1 cellular context compared by ENCODE assay signal in genomic region chr7:100801833-100802568, GRCh38.
TF ChIP-seq lines count a peak whose summit lies in the region.

No MANE protein-coding gene starts in this region.

TF ChIP-seq in K562, 482 proteins besides CTCF, POLR2A, EP300 and RAD21 (continued from another document and continues in another):
- TF ChIP-seq CHAMP1 (IDR thresholded peaks at IDR 0.05) (no peak; the same call in 1 of the 2 replicates), ZFP1 (CRISPR knock-in tag; IDR thresholded peaks at IDR 0.05) (0 out of 2 replicates have a peak, but pooled peaks have one; percentile 11), MAX (CRISPR knock-in tag; IDR thresholded peaks at IDR 0.05) (peak; percentile 65), DMBX1 (CRISPR knock-in tag; IDR thresholded peaks at IDR 0.05; ENCODE audit: borderline replicate concordance) (peak; percentile 85), ZKSCAN8 (CRISPR knock-in tag; IDR thresholded peaks at IDR 0.05) (peak; percentile 67; the same call in 1 of the 2 replicates), XRCC3 (IDR thresholded peaks at IDR 0.05) (no peak), ARNT (IDR thresholded peaks at IDR 0.05) (peak in 1 of 2 experiments; percentile 83; a peak in 2 of 4 replicates), PHF21A (IDR thresholded peaks at IDR 0.05; ENCODE audit: borderline replicate concordance, low read depth) (no peak; the same call in 1 of the 2 replicates), TRIM24 (IDR thresholded peaks at IDR 0.05) (peak; percentile 91 to 95), JUND (IDR thresholded peaks at IDR 0.05; ENCODE audit: borderline replicate concordance, low read depth, low read length) (peak; percentile 98), JUND (tag; IDR thresholded peaks at IDR 0.05; ENCODE audit: borderline replicate concordance, low read depth, low read length) (peak; percentile 95; the same call in 2 of the 3 replicates), TBL1XR1 (IDR thresholded peaks at IDR 0.05; ENCODE audit: low read length in 2 of 2) (peak in 1 of 2 experiments; percentile 65; a peak in 3 of 4 replicates), SMARCE1 (IDR thresholded peaks at IDR 0.05) (peak; percentile 88), FOS (IDR thresholded peaks at IDR 0.05; ENCODE audit: extremely low read depth, insufficient read length) (peak; percentile 54), ZMIZ1 (IDR thresholded peaks at IDR 0.05; ENCODE audit: low read depth in 2 of 2, low read length in 2 of 2) (peak in 1 of 2 experiments; percentile 68; a peak in 2 of 4 replicates), TRIM28 (IDR thresholded peaks at IDR 0.05) (peak; percentile 76; the same call in 1 of the 2 replicates), NFIC (IDR thresholded peaks at IDR 0.05) (peak; percentile 92), MEF2D (tag; conservative IDR thresholded peaks at IDR 0.05; ENCODE audit: low read depth) (no peak), SOX6 (IDR thresholded peaks at IDR 0.05) (peak; percentile 88), GABPA (tag; conservative IDR thresholded peaks at IDR 0.05; ENCODE audit: low read depth) (no peak), LCOR (CRISPR knock-in tag; IDR thresholded peaks at IDR 0.05) (peak; percentile 88), TEAD4 (IDR thresholded peaks at IDR 0.05; ENCODE audit: low read length) (peak; percentile 89), TEAD4 (CRISPR knock-in tag; IDR thresholded peaks at IDR 0.05; ENCODE audit: borderline replicate concordance) (no peak), GTF2E2 (tag; IDR thresholded peaks at IDR 0.05) (peak; percentile 68; the same call in 1 of the 2 replicates), ZNF583 (CRISPR knock-in tag; IDR thresholded peaks at IDR 0.05) (peak; percentile 82; the same call in 1 of the 2 replicates)
- TF ChIP-seq, protein P1, sequence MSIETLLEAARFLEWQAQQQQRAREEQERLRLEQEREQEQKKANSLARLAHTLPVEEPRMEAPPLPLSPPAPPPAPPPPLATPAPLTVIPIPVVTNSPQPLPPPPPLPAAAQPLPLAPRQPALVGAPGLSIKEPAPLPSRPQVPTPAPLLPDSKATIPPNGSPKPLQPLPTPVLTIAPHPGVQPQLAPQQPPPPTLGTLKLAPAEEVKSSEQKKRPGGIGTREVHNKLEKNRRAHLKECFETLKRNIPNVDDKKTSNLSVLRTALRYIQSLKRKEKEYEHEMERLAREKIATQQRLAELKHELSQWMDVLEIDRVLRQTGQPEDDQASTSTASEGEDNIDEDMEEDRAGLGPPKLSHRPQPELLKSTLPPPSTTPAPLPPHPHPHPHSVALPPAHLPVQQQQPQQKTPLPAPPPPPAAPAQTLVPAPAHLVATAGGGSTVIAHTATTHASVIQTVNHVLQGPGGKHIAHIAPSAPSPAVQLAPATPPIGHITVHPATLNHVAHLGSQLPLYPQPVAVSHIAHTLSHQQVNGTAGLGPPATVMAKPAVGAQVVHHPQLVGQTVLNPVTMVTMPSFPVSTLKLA (conservative IDR thresholded peaks at IDR 0.05) = peak; percentile 93 to 97
- TF ChIP-seq, protein P2, sequence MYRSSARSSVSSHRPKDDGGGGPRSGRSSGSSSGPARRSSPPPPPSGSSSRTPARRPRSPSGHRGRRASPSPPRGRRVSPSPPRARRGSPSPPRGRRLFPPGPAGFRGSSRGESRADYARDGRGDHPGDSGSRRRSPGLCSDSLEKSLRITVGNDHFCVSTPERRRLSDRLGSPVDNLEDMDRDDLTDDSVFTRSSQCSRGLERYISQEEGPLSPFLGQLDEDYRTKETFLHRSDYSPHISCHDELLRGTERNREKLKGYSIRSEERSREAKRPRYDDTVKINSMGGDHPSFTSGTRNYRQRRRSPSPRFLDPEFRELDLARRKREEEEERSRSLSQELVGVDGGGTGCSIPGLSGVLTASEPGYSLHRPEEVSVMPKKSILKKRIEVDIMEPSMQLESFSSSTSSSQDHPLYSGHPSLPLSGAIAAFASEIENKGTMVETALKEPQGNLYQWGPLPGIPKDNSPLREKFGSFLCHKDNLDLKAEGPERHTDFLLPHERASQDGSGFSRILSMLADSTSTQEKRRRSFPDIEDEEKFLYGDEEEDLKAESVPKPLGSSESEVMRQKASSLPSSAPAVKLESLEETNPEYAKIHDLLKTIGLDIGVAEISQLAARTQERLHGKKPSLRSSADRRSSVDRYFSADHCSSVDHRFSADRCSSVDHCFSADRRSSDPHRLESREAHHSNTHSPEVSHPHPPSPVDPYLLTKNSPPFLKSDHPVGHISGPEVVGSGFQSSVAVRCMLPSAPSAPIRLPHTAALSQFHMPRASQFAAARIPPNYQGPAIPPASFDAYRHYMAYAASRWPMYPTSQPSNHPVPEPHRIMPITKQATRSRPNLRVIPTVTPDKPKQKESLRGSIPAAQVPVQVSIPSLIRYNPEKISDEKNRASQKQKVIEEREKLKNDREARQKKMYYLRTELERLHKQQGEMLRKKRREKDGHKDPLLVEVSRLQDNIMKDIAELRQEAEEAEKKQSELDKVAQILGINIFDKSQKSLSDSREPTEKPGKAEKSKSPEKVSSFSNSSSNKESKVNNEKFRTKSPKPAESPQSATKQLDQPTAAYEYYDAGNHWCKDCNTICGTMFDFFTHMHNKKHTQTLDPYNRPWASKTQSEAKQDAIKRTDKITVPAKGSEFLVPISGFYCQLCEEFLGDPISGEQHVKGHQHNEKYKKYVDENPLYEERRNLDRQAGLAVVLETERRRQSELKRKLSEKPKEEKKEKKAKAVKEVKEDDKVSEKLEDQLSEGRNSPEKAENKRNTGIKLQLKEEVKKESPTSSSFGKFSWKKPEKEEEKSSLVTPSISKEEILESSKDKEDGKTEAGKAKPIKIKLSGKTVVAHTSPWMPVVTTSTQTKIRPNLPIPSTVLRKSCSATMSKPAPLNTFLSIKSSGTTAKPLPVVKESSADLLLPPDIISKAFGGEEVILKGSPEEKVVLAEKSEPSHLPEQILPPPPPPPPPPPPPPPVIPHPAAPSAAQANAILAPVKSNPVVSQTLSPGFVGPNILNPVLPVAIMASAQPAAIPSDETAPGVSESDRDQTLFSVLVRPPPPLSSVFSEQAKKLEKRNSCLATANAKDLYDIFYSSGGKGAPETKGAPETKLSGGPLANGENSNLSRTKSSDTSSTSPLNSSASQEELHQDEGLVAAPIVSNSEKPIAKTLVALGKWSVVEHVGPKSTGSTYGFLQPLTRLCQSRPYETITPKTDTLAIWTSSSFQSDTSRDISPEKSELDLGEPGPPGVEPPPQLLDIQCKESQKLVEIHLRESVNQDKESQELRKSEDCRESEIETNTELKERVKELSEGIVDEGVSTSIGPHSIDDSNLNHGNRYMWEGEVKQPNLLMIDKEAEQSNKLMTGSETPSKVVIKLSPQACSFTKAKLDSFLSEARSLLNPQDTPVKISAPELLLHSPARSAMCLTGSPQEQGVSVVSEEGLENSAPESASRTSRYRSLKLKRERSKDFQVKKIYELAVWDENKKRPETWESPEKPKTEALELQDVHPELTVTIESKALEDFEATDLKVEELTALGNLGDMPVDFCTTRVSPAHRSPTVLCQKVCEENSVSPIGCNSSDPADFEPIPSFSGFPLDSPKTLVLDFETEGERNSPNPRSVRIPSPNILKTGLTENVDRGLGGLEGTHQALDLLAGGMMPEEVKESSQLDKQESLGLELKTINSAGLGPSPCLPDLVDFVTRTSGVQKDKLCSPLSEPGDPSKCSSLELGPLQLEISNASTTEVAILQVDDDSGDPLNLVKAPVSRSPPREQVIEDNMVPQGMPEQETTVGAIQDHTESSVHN (IDR thresholded peaks at IDR 0.05; ENCODE audit: borderline replicate concordance in 1 of 2, low read depth in 1 of 2) = peak in 1 of 2 experiments; percentile 97; a peak in 2 of 4 replicates
- TF ChIP-seq, protein P3, sequence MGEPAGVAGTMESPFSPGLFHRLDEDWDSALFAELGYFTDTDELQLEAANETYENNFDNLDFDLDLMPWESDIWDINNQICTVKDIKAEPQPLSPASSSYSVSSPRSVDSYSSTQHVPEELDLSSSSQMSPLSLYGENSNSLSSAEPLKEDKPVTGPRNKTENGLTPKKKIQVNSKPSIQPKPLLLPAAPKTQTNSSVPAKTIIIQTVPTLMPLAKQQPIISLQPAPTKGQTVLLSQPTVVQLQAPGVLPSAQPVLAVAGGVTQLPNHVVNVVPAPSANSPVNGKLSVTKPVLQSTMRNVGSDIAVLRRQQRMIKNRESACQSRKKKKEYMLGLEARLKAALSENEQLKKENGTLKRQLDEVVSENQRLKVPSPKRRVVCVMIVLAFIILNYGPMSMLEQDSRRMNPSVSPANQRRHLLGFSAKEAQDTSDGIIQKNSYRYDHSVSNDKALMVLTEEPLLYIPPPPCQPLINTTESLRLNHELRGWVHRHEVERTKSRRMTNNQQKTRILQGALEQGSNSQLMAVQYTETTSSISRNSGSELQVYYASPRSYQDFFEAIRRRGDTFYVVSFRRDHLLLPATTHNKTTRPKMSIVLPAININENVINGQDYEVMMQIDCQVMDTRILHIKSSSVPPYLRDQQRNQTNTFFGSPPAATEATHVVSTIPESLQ (CRISPR knock-in tag; IDR thresholded peaks at IDR 0.05) = peak; percentile 85; the same call in 1 of the 2 replicates
- TF ChIP-seq, protein P4, sequence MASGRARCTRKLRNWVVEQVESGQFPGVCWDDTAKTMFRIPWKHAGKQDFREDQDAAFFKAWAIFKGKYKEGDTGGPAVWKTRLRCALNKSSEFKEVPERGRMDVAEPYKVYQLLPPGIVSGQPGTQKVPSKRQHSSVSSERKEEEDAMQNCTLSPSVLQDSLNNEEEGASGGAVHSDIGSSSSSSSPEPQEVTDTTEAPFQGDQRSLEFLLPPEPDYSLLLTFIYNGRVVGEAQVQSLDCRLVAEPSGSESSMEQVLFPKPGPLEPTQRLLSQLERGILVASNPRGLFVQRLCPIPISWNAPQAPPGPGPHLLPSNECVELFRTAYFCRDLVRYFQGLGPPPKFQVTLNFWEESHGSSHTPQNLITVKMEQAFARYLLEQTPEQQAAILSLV (tag; IDR thresholded peaks at IDR 0.05) = no peak
- TF ChIP-seq, protein P5, sequence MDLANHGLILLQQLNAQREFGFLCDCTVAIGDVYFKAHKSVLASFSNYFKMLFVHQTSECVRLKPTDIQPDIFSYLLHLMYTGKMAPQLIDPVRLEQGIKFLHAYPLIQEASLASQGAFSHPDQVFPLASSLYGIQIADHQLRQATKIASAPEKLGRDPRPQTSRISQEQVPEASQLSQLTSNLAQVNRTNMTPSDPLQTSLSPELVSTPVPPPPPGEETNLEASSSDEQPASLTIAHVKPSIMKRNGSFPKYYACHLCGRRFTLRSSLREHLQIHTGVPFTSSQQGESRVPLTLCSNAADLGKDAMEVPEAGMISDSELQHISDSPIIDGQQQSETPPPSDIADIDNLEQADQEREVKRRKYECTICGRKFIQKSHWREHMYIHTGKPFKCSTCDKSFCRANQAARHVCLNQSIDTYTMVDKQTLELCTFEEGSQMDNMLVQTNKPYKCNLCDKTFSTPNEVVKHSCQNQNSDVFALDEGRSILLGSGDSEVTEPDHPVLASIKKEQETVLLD (IDR thresholded peaks at IDR 0.05) = peak; percentile 86
- TF ChIP-seq, protein P6, sequence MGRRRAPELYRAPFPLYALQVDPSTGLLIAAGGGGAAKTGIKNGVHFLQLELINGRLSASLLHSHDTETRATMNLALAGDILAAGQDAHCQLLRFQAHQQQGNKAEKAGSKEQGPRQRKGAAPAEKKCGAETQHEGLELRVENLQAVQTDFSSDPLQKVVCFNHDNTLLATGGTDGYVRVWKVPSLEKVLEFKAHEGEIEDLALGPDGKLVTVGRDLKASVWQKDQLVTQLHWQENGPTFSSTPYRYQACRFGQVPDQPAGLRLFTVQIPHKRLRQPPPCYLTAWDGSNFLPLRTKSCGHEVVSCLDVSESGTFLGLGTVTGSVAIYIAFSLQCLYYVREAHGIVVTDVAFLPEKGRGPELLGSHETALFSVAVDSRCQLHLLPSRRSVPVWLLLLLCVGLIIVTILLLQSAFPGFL (CRISPR knock-in tag; IDR thresholded peaks at IDR 0.05) = no peak
- TF ChIP-seq, protein P7, sequence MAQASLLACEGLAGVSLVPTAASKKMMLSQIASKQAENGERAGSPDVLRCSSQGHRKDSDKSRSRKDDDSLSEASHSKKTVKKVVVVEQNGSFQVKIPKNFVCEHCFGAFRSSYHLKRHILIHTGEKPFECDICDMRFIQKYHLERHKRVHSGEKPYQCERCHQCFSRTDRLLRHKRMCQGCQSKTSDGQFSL (CRISPR knock-in tag; IDR thresholded peaks at IDR 0.05) = peak; percentile 98
- TF ChIP-seq, protein P7 (tag; IDR thresholded peaks at IDR 0.05) = peak in 1 of 2 experiments; percentile 90; a peak in 2 of 4 replicates
